Comparison of ENCODE assay signal across 1 cellular context in genomic region chr1:219791766-219792165, GRCh38.
TF ChIP-seq lines count a peak whose summit lies in the region.

No MANE protein-coding gene starts in this region.

TF ChIP-seq in GM23338, 12 proteins besides CTCF, POLR2A, EP300 and RAD21:
- no peak for TF ChIP-seq EZH2 (IDR thresholded peaks at IDR 0.05; ENCODE audit: low read depth, unreplicated experiment)
- TF ChIP-seq REST (IDR thresholded peaks at IDR 0.05; ENCODE audit: unreplicated experiment), result no peak
- TF ChIP-seq ETS1 (IDR thresholded peaks at IDR 0.05), result no peak
- TF ChIP-seq JUNB (IDR thresholded peaks at IDR 0.05; ENCODE audit: unreplicated experiment), result no peak
- TF ChIP-seq CREB1 (CRISPR knock-in tag; IDR thresholded peaks at IDR 0.05; ENCODE audit: low read depth), result no peak
- no peak for TF ChIP-seq ZNF331 (CRISPR knock-in tag; IDR thresholded peaks at IDR 0.05; ENCODE audit: low read depth)
